In genomic region chr19:1931445-1931844, GRCh38 we compare ENCODE assay signal across 1 cellular context.
TF ChIP-seq lines count a peak whose summit lies in the region.

No MANE protein-coding gene starts in this region.

TF ChIP-seq in HepG2, 621 proteins besides CTCF, POLR2A, EP300 and RAD21:
- TF ChIP-seq RBAK (CRISPR knock-in tag; IDR thresholded peaks at IDR 0.05) (peak; percentile 92), ZXDC (CRISPR knock-in tag; IDR thresholded peaks at IDR 0.05) (no peak)
